In genomic region chr9:31916591-31917223, GRCh38 we compare ENCODE assay signal across 1 cellular context.
TF ChIP-seq lines count a peak whose summit lies in the region.

No MANE protein-coding gene starts in this region.

TF ChIP-seq in HCT116, 20 proteins besides CTCF, POLR2A, EP300 and RAD21 (continued from another document):
- TF ChIP-seq, protein P1, sequence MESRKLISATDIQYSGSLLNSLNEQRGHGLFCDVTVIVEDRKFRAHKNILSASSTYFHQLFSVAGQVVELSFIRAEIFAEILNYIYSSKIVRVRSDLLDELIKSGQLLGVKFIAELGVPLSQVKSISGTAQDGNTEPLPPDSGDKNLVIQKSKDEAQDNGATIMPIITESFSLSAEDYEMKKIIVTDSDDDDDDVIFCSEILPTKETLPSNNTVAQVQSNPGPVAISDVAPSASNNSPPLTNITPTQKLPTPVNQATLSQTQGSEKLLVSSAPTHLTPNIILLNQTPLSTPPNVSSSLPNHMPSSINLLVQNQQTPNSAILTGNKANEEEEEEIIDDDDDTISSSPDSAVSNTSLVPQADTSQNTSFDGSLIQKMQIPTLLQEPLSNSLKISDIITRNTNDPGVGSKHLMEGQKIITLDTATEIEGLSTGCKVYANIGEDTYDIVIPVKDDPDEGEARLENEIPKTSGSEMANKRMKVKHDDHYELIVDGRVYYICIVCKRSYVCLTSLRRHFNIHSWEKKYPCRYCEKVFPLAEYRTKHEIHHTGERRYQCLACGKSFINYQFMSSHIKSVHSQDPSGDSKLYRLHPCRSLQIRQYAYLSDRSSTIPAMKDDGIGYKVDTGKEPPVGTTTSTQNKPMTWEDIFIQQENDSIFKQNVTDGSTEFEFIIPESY (IDR thresholded peaks at IDR 0.05; ENCODE audit: extremely low read depth, insufficient replicate concordance, low read length), result no peak
- no peak for TF ChIP-seq MAX (IDR thresholded peaks at IDR 0.05)
- no peak for TF ChIP-seq SP1 (IDR thresholded peaks at IDR 0.05; ENCODE audit: low read depth)
- TF ChIP-seq, protein P2, sequence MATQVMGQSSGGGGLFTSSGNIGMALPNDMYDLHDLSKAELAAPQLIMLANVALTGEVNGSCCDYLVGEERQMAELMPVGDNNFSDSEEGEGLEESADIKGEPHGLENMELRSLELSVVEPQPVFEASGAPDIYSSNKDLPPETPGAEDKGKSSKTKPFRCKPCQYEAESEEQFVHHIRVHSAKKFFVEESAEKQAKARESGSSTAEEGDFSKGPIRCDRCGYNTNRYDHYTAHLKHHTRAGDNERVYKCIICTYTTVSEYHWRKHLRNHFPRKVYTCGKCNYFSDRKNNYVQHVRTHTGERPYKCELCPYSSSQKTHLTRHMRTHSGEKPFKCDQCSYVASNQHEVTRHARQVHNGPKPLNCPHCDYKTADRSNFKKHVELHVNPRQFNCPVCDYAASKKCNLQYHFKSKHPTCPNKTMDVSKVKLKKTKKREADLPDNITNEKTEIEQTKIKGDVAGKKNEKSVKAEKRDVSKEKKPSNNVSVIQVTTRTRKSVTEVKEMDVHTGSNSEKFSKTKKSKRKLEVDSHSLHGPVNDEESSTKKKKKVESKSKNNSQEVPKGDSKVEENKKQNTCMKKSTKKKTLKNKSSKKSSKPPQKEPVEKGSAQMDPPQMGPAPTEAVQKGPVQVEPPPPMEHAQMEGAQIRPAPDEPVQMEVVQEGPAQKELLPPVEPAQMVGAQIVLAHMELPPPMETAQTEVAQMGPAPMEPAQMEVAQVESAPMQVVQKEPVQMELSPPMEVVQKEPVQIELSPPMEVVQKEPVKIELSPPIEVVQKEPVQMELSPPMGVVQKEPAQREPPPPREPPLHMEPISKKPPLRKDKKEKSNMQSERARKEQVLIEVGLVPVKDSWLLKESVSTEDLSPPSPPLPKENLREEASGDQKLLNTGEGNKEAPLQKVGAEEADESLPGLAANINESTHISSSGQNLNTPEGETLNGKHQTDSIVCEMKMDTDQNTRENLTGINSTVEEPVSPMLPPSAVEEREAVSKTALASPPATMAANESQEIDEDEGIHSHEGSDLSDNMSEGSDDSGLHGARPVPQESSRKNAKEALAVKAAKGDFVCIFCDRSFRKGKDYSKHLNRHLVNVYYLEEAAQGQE (IDR thresholded peaks at IDR 0.05; ENCODE audit: low read depth), result no peak
- TF ChIP-seq POLR2AphosphoS5 (IDR thresholded peaks at IDR 0.05; ENCODE audit: low read depth, low read length), result no peak
- no peak for TF ChIP-seq ATF3 (IDR thresholded peaks at IDR 0.05)
- no peak for TF ChIP-seq EZH2phosphoT487 (IDR thresholded peaks at IDR 0.05; ENCODE audit: borderline replicate concordance)
- TF ChIP-seq TCF7L2 (IDR thresholded peaks at IDR 0.05; ENCODE audit: borderline replicate concordance, extremely low read depth, insufficient read depth, insufficient read length), result no peak
- TF ChIP-seq ZFX (IDR thresholded peaks at IDR 0.05), result no peak
- no peak for TF ChIP-seq ELF1 (IDR thresholded peaks at IDR 0.05; ENCODE audit: borderline replicate concordance, low read depth)
